In the genomic region with DNA sequence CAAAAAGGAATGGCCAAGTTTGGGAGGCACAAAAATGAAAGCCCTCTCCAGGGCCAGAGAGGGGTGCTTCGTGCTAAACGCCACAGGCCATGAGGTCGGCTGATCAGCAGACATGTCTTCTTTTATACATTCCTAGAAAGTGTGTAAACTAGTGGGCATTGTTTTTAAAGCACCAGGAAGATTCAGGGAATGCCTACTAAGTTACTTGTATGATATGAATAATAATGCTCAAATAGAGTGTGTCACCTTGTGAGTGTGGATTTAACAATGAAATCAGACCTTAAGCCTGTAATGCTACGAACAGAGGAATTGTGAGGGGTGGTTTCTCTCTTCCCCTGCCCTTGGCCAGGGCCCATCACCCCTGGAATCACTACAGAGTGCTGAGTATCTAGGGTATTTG, we compare ENCODE assay signal across 1 cellular context.
TF ChIP-seq lines count a peak whose summit lies in the region.

No MANE protein-coding gene starts in this region.

TF ChIP-seq in WTC11, 78 proteins besides CTCF, POLR2A, EP300 and RAD21 (continued from another document):
- TF ChIP-seq, protein P1, sequence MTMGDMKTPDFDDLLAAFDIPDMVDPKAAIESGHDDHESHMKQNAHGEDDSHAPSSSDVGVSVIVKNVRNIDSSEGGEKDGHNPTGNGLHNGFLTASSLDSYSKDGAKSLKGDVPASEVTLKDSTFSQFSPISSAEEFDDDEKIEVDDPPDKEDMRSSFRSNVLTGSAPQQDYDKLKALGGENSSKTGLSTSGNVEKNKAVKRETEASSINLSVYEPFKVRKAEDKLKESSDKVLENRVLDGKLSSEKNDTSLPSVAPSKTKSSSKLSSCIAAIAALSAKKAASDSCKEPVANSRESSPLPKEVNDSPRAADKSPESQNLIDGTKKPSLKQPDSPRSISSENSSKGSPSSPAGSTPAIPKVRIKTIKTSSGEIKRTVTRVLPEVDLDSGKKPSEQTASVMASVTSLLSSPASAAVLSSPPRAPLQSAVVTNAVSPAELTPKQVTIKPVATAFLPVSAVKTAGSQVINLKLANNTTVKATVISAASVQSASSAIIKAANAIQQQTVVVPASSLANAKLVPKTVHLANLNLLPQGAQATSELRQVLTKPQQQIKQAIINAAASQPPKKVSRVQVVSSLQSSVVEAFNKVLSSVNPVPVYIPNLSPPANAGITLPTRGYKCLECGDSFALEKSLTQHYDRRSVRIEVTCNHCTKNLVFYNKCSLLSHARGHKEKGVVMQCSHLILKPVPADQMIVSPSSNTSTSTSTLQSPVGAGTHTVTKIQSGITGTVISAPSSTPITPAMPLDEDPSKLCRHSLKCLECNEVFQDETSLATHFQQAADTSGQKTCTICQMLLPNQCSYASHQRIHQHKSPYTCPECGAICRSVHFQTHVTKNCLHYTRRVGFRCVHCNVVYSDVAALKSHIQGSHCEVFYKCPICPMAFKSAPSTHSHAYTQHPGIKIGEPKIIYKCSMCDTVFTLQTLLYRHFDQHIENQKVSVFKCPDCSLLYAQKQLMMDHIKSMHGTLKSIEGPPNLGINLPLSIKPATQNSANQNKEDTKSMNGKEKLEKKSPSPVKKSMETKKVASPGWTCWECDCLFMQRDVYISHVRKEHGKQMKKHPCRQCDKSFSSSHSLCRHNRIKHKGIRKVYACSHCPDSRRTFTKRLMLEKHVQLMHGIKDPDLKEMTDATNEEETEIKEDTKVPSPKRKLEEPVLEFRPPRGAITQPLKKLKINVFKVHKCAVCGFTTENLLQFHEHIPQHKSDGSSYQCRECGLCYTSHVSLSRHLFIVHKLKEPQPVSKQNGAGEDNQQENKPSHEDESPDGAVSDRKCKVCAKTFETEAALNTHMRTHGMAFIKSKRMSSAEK (CRISPR knock-in tag; IDR thresholded peaks at IDR 0.05; ENCODE audit: borderline replicate concordance): no peak
- TF ChIP-seq HMGA2 (CRISPR knock-in tag; IDR thresholded peaks at IDR 0.05) (no peak), NFATC4 (CRISPR knock-in tag; IDR thresholded peaks at IDR 0.05) (no peak)
- TF ChIP-seq, protein P2, sequence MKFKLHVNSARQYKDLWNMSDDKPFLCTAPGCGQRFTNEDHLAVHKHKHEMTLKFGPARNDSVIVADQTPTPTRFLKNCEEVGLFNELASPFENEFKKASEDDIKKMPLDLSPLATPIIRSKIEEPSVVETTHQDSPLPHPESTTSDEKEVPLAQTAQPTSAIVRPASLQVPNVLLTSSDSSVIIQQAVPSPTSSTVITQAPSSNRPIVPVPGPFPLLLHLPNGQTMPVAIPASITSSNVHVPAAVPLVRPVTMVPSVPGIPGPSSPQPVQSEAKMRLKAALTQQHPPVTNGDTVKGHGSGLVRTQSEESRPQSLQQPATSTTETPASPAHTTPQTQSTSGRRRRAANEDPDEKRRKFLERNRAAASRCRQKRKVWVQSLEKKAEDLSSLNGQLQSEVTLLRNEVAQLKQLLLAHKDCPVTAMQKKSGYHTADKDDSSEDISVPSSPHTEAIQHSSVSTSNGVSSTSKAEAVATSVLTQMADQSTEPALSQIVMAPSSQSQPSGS (CRISPR knock-in tag; IDR thresholded peaks at IDR 0.05; ENCODE audit: borderline replicate concordance, low read depth): no peak
